In genomic region chr16:66622863-66623262, GRCh38 we compare ENCODE assay signal across 25 cellular contexts. TPM values are rescaled to one million over a fixed set of nuclear protein-coding genes. Genes with fewer than 3 reads are reported as not detected.
DNase-seq lines count a peak whose midpoint lies in the region; ATAC-seq and TF ChIP-seq lines count a peak whose summit lies in the region.
"Had no signal": no experiment of that assay in that cellular context is flagged by ENCODE, and none has a peak within 500 bp of the region (broad histone marks: within the 10 kb centered on the region; RNA-seq: fewer than 3 reads in every experiment).

No MANE protein-coding gene starts in this region.

- no peaks in the 10 kb centered on the region for H3K27me3 ChIP-seq in adipocyte (replicated peaks; ENCODE audit: control insufficient read depth, insufficient read depth, low read length)
- no peaks in the 10 kb centered on the region for H3K27me3 ChIP-seq in GM23248 (replicated peaks; ENCODE audit: insufficient read depth)
- H3K27me3 ChIP-seq: SJSA1 had no signal

- peak overlapping the region; percentile 18 for H3K4me3 ChIP-seq in adipocyte (ENCODE audit: low read length)
- H3K4me3 ChIP-seq in fibroblast of mammary gland (ENCODE audit: control insufficient read depth, low read depth, low read length): no peak overlapping the region
- no peak overlapping the region for H3K4me3 ChIP-seq in GM23248
- H3K4me3 ChIP-seq: SJSA1 had no signal

- H4K20me1 ChIP-seq in GM23248 (ENCODE audit: insufficient read depth): no peaks in the 10 kb centered on the region

- H3K9ac ChIP-seq in adipocyte (ENCODE audit: low read length): peak overlapping the region; percentile 3
- no peak overlapping the region for H3K9ac ChIP-seq in GM23248

- 75 to 85% methylated on average over 3 of the region's 3 CpGs for WGBS in GM23248 (ENCODE audit: low coverage in 1 of 2, low lambda C conversion rate in 2 of 2, missing lambda C conversion rate in 2 of 2), 2 experiments

- H3K36me3 ChIP-seq in adipocyte (ENCODE audit: control insufficient read depth, insufficient read depth, low read length, severe bottlenecking) (no peaks in the 10 kb centered on the region), GM23248 (ENCODE audit: low read depth) (no peaks in the 10 kb centered on the region)

- TF ChIP-seq CTCF in fibroblast of mammary gland (conservative IDR thresholded peaks at IDR 0.05; ENCODE audit: control insufficient read depth, insufficient read depth, low read depth, low read length): no peak

- peaks cover 23% of the 10 kb centered on the region for H3F3A ChIP-seq in GM23248 (ENCODE audit: insufficient read depth)

- no peaks in the 10 kb centered on the region for H3K9me2 ChIP-seq in GM23248 (ENCODE audit: insufficient read depth)

- no peak overlapping the region for H2AFZ ChIP-seq in GM23248

- no peaks in the 10 kb centered on the region for H3K79me2 ChIP-seq in GM23248 (ENCODE audit: insufficient read depth)

- H3K4me1 ChIP-seq in adipocyte (ENCODE audit: control insufficient read depth, insufficient read depth, low read length) (peaks cover 62% of the 10 kb centered on the region), GM23248 (ENCODE audit: insufficient read depth) (peaks cover 28% of the 10 kb centered on the region)

- in situ Hi-C loops in GM23248 (cut with MboI): no loop called here

- H3K4me2 ChIP-seq in GM23248 (ENCODE audit: unreplicated experiment): no peak overlapping the region

- DNase-seq in NCI-H82 (lab: John Stamatoyannopoulos, UW): peak; percentile 7
- DNase-seq in NCI-H82 treated with DMSO at 0.1 percent for 48 hours (lab: John Stamatoyannopoulos, UW; ENCODE audit: unreplicated experiment): no peak
- no peak for DNase-seq in adipocyte (ENCODE audit: low read depth)
- DNase-seq in fibroblast of mammary gland (ENCODE audit: low read depth): peak; percentile 63
- no peak for DNase-seq in GM23248
- no peak for DNase-seq in RPMI8226
- DNase-seq: AML-193; Calu3; CD8-positive, alpha-beta memory T cell; DMS153; GDM1; NCI-H1092; NCI-H1436; NCI-H187 treated with DMSO at 0.1 percent for 48 hours; NCI-H2171; NCI-H345; NCI-H524; OCI-M1 had no signal

- ATAC-seq in GM19452 (IDR thresholded peaks at IDR 0.05; ENCODE audit: unreplicated experiment): no peak
- ATAC-seq: Right ventricle myocardium inferior had no signal

- H3K27ac ChIP-seq in GM23248: no peak overlapping the region
- H3K27ac ChIP-seq: C4-2B, SJSA1 had no signal

- H3K9me3 ChIP-seq in adipocyte (ENCODE audit: control insufficient read depth, low read length): no peaks in the 10 kb centered on the region
- H3K9me3 ChIP-seq in GM23248 (ENCODE audit: low read depth): no peaks in the 10 kb centered on the region
- H3K9me3 ChIP-seq: SJSA1 had no signal

RNA-seq across cellular contexts. Expression of gene CMTM3, which starts 18.4 kb away (rescaled TPM):
- total RNA-seq in GM23248 (2014; rRNA removed; shearing (Covaris generic)): 21.9 and 32.6 TPM in 2 replicates
- 43.9 and 47.0 TPM in 2 replicates for polyA plus RNA-seq in GM23248 (2016; fragmentation: Nextera tagmentation; extraction: Ambion mirVana)

RNA-seq across cellular contexts. Expression of gene CMTM2, which starts 43.6 kb away (rescaled TPM):
- total RNA-seq in GM23248 (2014; rRNA removed; shearing (Covaris generic)): not detected in 2 replicates
- polyA plus RNA-seq in GM23248 (2016; fragmentation: Nextera tagmentation; extraction: Ambion mirVana): not detected in 2 replicates
- total RNA-seq: A172, H4, SJSA1 had no signal
- polyA plus RNA-seq: AG04450; CD8-positive, alpha-beta memory T cell had no signal

RNA-seq across cellular contexts. Expression of gene CMTM1, which starts 56.6 kb away (rescaled TPM):
- 2.1 and 3.1 TPM in 2 replicates for total RNA-seq in GM23248 (2014; rRNA removed; shearing (Covaris generic))
- polyA plus RNA-seq in GM23248 (2016; fragmentation: Nextera tagmentation; extraction: Ambion mirVana): 6.0 and 6.8 TPM in 2 replicates

Comparison
In these comparisons a context has a peak if more than half of its experiments do, and no peak if none do; other contexts are left out.
1. DNase-seq: peak in NCI-H82 (single experiment) and fibroblast of mammary gland (single experiment); none in NCI-H82 treated with DMSO at 0.1 percent for 48 hours (single experiment), adipocyte (single experiment), GM23248 (single experiment) and RPMI8226 (single experiment).